ENCODE assay signal across 8 cellular contexts in genomic region chr4:122826596-122827257, GRCh38. TPM values are rescaled to one million over a fixed set of nuclear protein-coding genes. Genes with fewer than 3 reads are reported as not detected.
DNase-seq lines count a peak whose midpoint lies in the region; ATAC-seq, FAIRE-seq and TF ChIP-seq lines count a peak whose summit lies in the region.

Gene FGF2, plus strand, starts transcription at chr4:122826831. Its CDS starts 344 bp downstream, at chr4:122827175.

- H3K9ac ChIP-seq in OCI-LY1 (ENCODE audit: low read length) (peak within 1 kb of the TSS; percentile 35; the same call in 1 of the 2 replicates), GM12878 (ENCODE audit: control insufficient read depth, insufficient read depth, low read length) (peak within 1 kb of the TSS; percentile 43)

- H3K27ac ChIP-seq in OCI-LY1 (ENCODE audit: low read depth, low read length, poor library complexity, severe bottlenecking) (no peak within 1 kb of the TSS), GM12878 (ENCODE audit: control insufficient read depth, insufficient read depth) (peak within 1 kb of the TSS; percentile 47)

- H3K36me3 ChIP-seq in OCI-LY1 (ENCODE audit: insufficient read depth, low read length), result no peaks in the 10 kb centered on the region
- H3K36me3 ChIP-seq in GM12878 (ENCODE audit: control insufficient read depth in 2 of 2, insufficient read depth in 2 of 2, low read length in 1 of 2), result no peaks in the 10 kb centered on the region

- no peak for TF ChIP-seq RAD21 in GM12878 (IDR thresholded peaks at IDR 0.05; ENCODE audit: insufficient read depth, low read depth, low read length)

- ATAC-seq in HG02678 (IDR thresholded peaks at IDR 0.05; ENCODE audit: unreplicated experiment) (peak; percentile 15), GM12878 (peak; percentile 21)

- no peaks in the 10 kb centered on the region for H3F3A ChIP-seq in OCI-LY1 (ENCODE audit: insufficient read depth, low read length)

- SMC1A ChIA-PET in GM12878 (lab: Charles Lee; ENCODE audit: uncharacterized antibody, unreplicated experiment), result no interaction called here

- no peaks in the 10 kb centered on the region for H3K9me2 ChIP-seq in OCI-LY1 (ENCODE audit: low read depth, low read length)

- H3K27me3 ChIP-seq in OCI-LY1 (ENCODE audit: insufficient read depth, low read length), result peaks cover 3% of the 10 kb centered on the region; the same call in 1 of the 2 replicates
- H3K27me3 ChIP-seq in GM12878 (replicated peaks in 1 of 2; ENCODE audit: control insufficient read depth in 2 of 2, insufficient read depth in 2 of 2, low read length in 1 of 2), result no peaks in the 10 kb centered on the region; a peak in 1 of 4 replicates

- H3K4me3 ChIP-seq in OCI-LY1 (ENCODE audit: low read depth, low read length, poor library complexity, severe bottlenecking), result peak within 1 kb of the TSS; percentile 60
- peak within 1 kb of the TSS; percentile 67 for H3K4me3 ChIP-seq in GM12878

- H3K4me2 ChIP-seq in OCI-LY1 (ENCODE audit: low read length) (peak within 1 kb of the TSS; percentile 67), GM12878 (ENCODE audit: control insufficient read depth, insufficient read depth) (peak within 1 kb of the TSS; percentile 86)

- H2AFZ ChIP-seq in OCI-LY1 (ENCODE audit: low read length) (no peak within 1 kb of the TSS), GM12878 (ENCODE audit: control insufficient read depth, low read depth, low read length) (peak within 1 kb of the TSS; percentile 45)

- TF ChIP-seq EP300 in GM12878 (IDR thresholded peaks at IDR 0.05; ENCODE audit: borderline replicate concordance in 1 of 2, control insufficient read depth in 1 of 2, low read depth in 2 of 2, low read length in 2 of 2), result no peak

- POLR2A ChIA-PET in GM12878 (lab: Charles Lee), result no interaction called here

- BruUV-seq in GM12878 (replicated peaks; lab: Mats Ljungman, UMichigan), result no TSS peak

- DNase-seq in activated gamma-delta T cell (lab: John Stamatoyannopoulos, UW), result peak; percentile 18
- no peak for DNase-seq in activated gamma-delta T cell treated with Interleukin-2 at 50 U/mL for 16 hours
- DNase-seq in GM12878 (ENCODE audit: low read depth, low spot score), result no peak
- peak in 48 of 51 donors; percentile 11 to 84 (median 64) for DNase-seq in hypothalamus (lab: John Stamatoyannopoulos, UW)
- DNase-seq in pulmonary artery endothelial cell (ENCODE audit: low read depth, low spot score), result no peak
- no peak for DNase-seq in NCI-H2196 treated with DMSO at 0.1 percent for 48 hours (lab: John Stamatoyannopoulos, UW; ENCODE audit: unreplicated experiment)

- no peak for FAIRE-seq in GM12878 (lab: Jason Lieb, UNC)

- no peaks in the 10 kb centered on the region for H3K9me3 ChIP-seq in OCI-LY1 (ENCODE audit: low read length)
- no peaks in the 10 kb centered on the region for H3K9me3 ChIP-seq in GM12878 (replicated peaks; ENCODE audit: control insufficient read depth, insufficient read depth, low read length)

- 1% methylated on average over 15 of the region's 93 CpGs for WGBS in GM12878 (ENCODE audit: insufficient coverage, insufficient replicate concordance, low lambda C conversion rate, missing lambda C conversion rate)

- in situ Hi-C loops in GM12878 (cut with MboI), result no loop called here

- no peak; the same call in 1 of the 2 replicates for TF ChIP-seq POLR2A in GM12878 (IDR thresholded peaks at IDR 0.05; ENCODE audit: low read depth, low read length)

- H4K20me1 ChIP-seq in OCI-LY1 (ENCODE audit: insufficient read depth, low read length) (no peaks in the 10 kb centered on the region), GM12878 (ENCODE audit: control insufficient read depth, insufficient read depth) (no peaks in the 10 kb centered on the region)

- H3K4me1 ChIP-seq in OCI-LY1 (ENCODE audit: insufficient read depth, low read length, severe bottlenecking), result peaks cover 11% of the 10 kb centered on the region
- H3K4me1 ChIP-seq in GM12878 (ENCODE audit: control insufficient read depth, insufficient read depth, low read length), result peaks cover 3% of the 10 kb centered on the region; the same call in 1 of the 2 replicates

- TF ChIP-seq CTCF in OCI-LY1 (IDR thresholded peaks at IDR 0.05; ENCODE audit: low read length) (no peak), GM12878 (IDR thresholded peaks at IDR 0.05 in 2 of 3, conservative IDR thresholded peaks at IDR 0.05 in 1 of 3; ENCODE audit: control insufficient read depth in 2 of 3, extremely low read depth in 1 of 3, insufficient read depth in 1 of 3, low read depth in 3 of 3, low read length in 3 of 3) (no peak)

- CTCF ChIA-PET in GM12878 (lab: Yijun Ruan, JAX), result interaction anchor here (0.8 kb wide), 1 partner anchor 97 kb away, joined by 3 read pairs; no protein-coding TSS in a partner anchor

- RAD21 ChIA-PET in GM12878 (lab: Charles Lee; ENCODE audit: unreplicated experiment), result no interaction called here

- H3K79me2 ChIP-seq in OCI-LY1 (ENCODE audit: insufficient read depth, low read length) (no peaks in the 10 kb centered on the region), GM12878 (ENCODE audit: control insufficient read depth, insufficient read depth, low read length) (no peaks in the 10 kb centered on the region)

- intact Hi-C loops in GM12878 (cut with micrococcal nuclease; ENCODE audit: unreplicated experiment), result loop anchor here (5.0 to 10.0 kb wide), 3 partner anchors 64 to 192 kb away; partner anchors contain the start of gene NUDT6

TF ChIP-seq in GM12878, 131 proteins besides CTCF, POLR2A, EP300 and RAD21:
- 0 out of 2 replicates have a peak, but pooled peaks have one; percentile 32 for TF ChIP-seq TCF12 (IDR thresholded peaks at IDR 0.05; ENCODE audit: low read depth, low read length)
- no peak for TF ChIP-seq BRCA1 (IDR thresholded peaks at IDR 0.05; ENCODE audit: low read depth, low read length)

RNA-seq across cellular contexts. Expression of gene FGF2, which starts in this region (rescaled TPM):
- total RNA-seq in GM12878 (2013; cell fraction: nucleolus; rRNA removed), result not detected in 2 replicates
- total RNA-seq in GM12878 (2014; rRNA removed) (0.51 and 0.76 TPM in 2 replicates), GM12878 (2014; rRNA removed; fragmentation: Illumina TruSeq; extraction: Trizol) (0.69 and 0.72 TPM in 2 replicates), GM12878 (2021) (1.5 and 1.7 TPM in 2 replicates), pulmonary artery endothelial cell (16.6 and 28.0 TPM in 2 replicates)
- polyA plus RNA-seq in GM12878 (2011; ENCODE audit: low read depth), result 0.54 TPM
- polyA plus RNA-seq in GM12878 (2011; rRNA removed) (0.14 and 0.16 TPM in 2 replicates), GM12878 (2014; fragmentation: Illumina TruSeq; extraction: Trizol) (0.63 and 0.68 TPM in 2 replicates), GM12878 (2014; fragmentation: Nextera tagmentation; extraction: Ambion mirVana) (under 1 TPM; 0.13 to 0.22 TPM), GM12878 (2014; rRNA removed) (0.28 and 0.91 TPM in 2 replicates), GM12878 (2016; fragmentation: Nextera tagmentation; extraction: Ambion mirVana) (under 1 TPM; 0.20 to 0.21 TPM)
- polyA plus RNA-seq in GM12878 (2011; cell fraction: cytosol; rRNA removed), result 0.04 and 0.05 TPM in 2 replicates
- 0.03 and 0.10 TPM in 2 replicates for polyA plus RNA-seq in GM12878 (2011; cell fraction: nucleus; rRNA removed)
- 0.65 and 0.92 TPM in 2 replicates for polyA plus RNA-seq in GM12878 (2012)
- 0.05 and 0.51 TPM in 2 replicates for polyA minus RNA-seq in GM12878 (2011; rRNA and poly(A)+ RNA removed)
- polyA minus RNA-seq in GM12878 (2011; cell fraction: cytosol; rRNA and poly(A)+ RNA removed), result 0.21 TPM in 1 of 2 replicates, not detected in the other
- polyA minus RNA-seq in GM12878 (2011; cell fraction: nucleus; rRNA and poly(A)+ RNA removed), result under 0.01 and 0.10 TPM in 2 replicates

Comparison
In these comparisons a context has a peak if more than half of its experiments do, and no peak if none do; other contexts are left out.
1. DNase-seq: peak in activated gamma-delta T cell (single experiment) and hypothalamus (48 of 51); none in activated gamma-delta T cell treated with Interleukin-2 at 50 U/mL for 16 hours (single experiment), GM12878 (single experiment), pulmonary artery endothelial cell (single experiment) and NCI-H2196 treated with DMSO at 0.1 percent for 48 hours (single experiment).